ENCODE assay signal across 23 cellular contexts in the genomic region with DNA sequence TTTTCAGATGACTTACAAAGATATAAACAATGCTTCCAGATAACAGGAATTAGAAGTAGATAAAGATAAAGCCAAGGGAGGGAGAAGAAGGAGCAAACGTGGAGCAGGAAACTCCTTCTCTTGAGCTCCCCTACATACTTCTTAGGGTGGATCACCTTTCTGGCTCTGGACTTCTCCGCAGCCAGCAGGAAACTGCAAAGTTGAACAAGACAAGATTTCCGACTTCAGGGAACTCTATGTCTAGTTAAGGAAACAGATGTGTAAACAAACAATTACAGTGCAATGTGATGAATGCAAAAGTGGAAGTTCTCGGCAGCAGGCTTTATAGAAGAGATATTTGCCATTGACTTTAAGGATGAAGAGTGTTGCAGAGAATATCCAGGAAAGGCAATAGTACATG.
A peak's percentile ranks its signal among the peaks of the same experiment; 100 is the strongest.
DNase-seq lines count a peak whose midpoint lies in the region; ATAC-seq, FAIRE-seq and TF ChIP-seq lines count a peak whose summit lies in the region.
"Had no signal": no experiment of that assay in that cellular context is flagged by ENCODE, and none has a peak within 500 bp of the region (broad histone marks: within the 10 kb centered on the region; RNA-seq: fewer than 3 reads in every experiment).

No MANE protein-coding gene starts in this region.

- H2AK5ac ChIP-seq in IMR-90 (ENCODE audit: low read depth, low read length): no peak overlapping the region

- TF ChIP-seq CTCF in IMR-90 (conservative IDR thresholded peaks at IDR 0.05; ENCODE audit: low read depth, low read length): no peak
- no peak for TF ChIP-seq CTCF in GM12878 (IDR thresholded peaks at IDR 0.05 in 2 of 3, conservative IDR thresholded peaks at IDR 0.05 in 1 of 3; ENCODE audit: control insufficient read depth in 2 of 3, extremely low read depth in 1 of 3, insufficient read depth in 1 of 3, low read depth in 3 of 3, low read length in 3 of 3)

- no peak overlapping the region; the same call in 1 of the 2 replicates for H3K14ac ChIP-seq in IMR-90 (replicated peaks; ENCODE audit: low read depth, low read length)

- in situ Hi-C loops in IMR-90 (cut with MboI; ENCODE audit: low sequenced_read_pairs): no loop called here
- in situ Hi-C loops in GM12878 (cut with MboI): no loop called here

- H3K4me2 ChIP-seq in IMR-90 (ENCODE audit: low read depth, low read length): peak overlapping the region; percentile 5
- H3K4me2 ChIP-seq in GM12878 (ENCODE audit: control insufficient read depth, insufficient read depth): no peak overlapping the region

- H2BK20ac ChIP-seq in IMR-90 (ENCODE audit: low read depth, low read length): no peak overlapping the region

- H2BK120ac ChIP-seq in IMR-90 (ENCODE audit: low read depth, low read length): no peak overlapping the region

- no peak overlapping the region for H3K9ac ChIP-seq in IMR-90 (ENCODE audit: low read depth, low read length)
- H3K9ac ChIP-seq in GM12878 (ENCODE audit: control insufficient read depth, insufficient read depth, low read length): no peak overlapping the region

- CTCF ChIA-PET in IMR-90 (lab: Yijun Ruan, JAX) (no interaction called here), GM12878 (lab: Yijun Ruan, JAX) (no interaction called here)

- TF ChIP-seq RAD21 in IMR-90 (IDR thresholded peaks at IDR 0.05; ENCODE audit: low read length) (no peak), GM12878 (IDR thresholded peaks at IDR 0.05; ENCODE audit: insufficient read depth, low read depth, low read length) (no peak)

- H3K27me3 ChIP-seq in IMR-90 (ENCODE audit: control insufficient read depth, insufficient read depth, low read length) (no peaks in the 10 kb centered on the region), GM12878 (replicated peaks in 1 of 2; ENCODE audit: control insufficient read depth in 2 of 2, insufficient read depth in 2 of 2, low read length in 1 of 2) (no peaks in the 10 kb centered on the region)
- H3K27me3 ChIP-seq: SJSA1 had no signal

- no peak for TF ChIP-seq EP300 in GM12878 (IDR thresholded peaks at IDR 0.05; ENCODE audit: borderline replicate concordance in 1 of 2, control insufficient read depth in 1 of 2, low read depth in 2 of 2, low read length in 2 of 2)

- H4K20me1 ChIP-seq in IMR-90 (ENCODE audit: insufficient read depth, low read length) (no peaks in the 10 kb centered on the region), GM12878 (ENCODE audit: control insufficient read depth, insufficient read depth) (no peaks in the 10 kb centered on the region)

- H2AK9ac ChIP-seq in IMR-90 (replicated peaks; ENCODE audit: low read depth, low read length, poor library complexity): no peak overlapping the region

- H3K56ac ChIP-seq in IMR-90 (ENCODE audit: extremely low read depth, insufficient read depth, low read length): no peak overlapping the region

- WGBS in IMR-90 (ENCODE audit: extremely low coverage in 2 of 2, insufficient read length in 1 of 2), 2 experiments: 28% methylated on average over 2 of the region's 4 CpGs; no CpG with 5 or more reads in 1 of the 2 experiments
- WGBS in GM12878 (ENCODE audit: insufficient coverage, insufficient replicate concordance, low lambda C conversion rate, missing lambda C conversion rate): 29% methylated on average over 4 of the region's 4 CpGs

- H3K36me3 ChIP-seq in IMR-90 (ENCODE audit: control insufficient read depth, insufficient read depth, low read length): no peaks in the 10 kb centered on the region
- H3K36me3 ChIP-seq in GM12878 (ENCODE audit: control insufficient read depth in 2 of 2, insufficient read depth in 2 of 2, low read length in 1 of 2): no peaks in the 10 kb centered on the region
- H3K36me3 ChIP-seq: cardiac muscle cell, SJSA1 had no signal

- no peak overlapping the region for H4K8ac ChIP-seq in IMR-90 (ENCODE audit: low read depth in 2 of 2, low read length in 2 of 2)

- intact Hi-C loops in IMR-90 (cut with micrococcal nuclease): no loop called here
- intact Hi-C loops in GM12878 (cut with micrococcal nuclease; ENCODE audit: unreplicated experiment): no loop called here
- intact Hi-C loops in sciatic nerve (cut with DNase I): no loop called here

- TF ChIP-seq POLR2A in IMR-90 (IDR thresholded peaks at IDR 0.05; ENCODE audit: low read depth, low read length) (no peak), GM12878 (IDR thresholded peaks at IDR 0.05; ENCODE audit: low read depth, low read length) (no peak)

- H3K9me3 ChIP-seq in IMR-90 (ENCODE audit: control insufficient read depth, insufficient read depth, low read length): no peaks in the 10 kb centered on the region
- H3K9me3 ChIP-seq in GM12878 (replicated peaks; ENCODE audit: control insufficient read depth, insufficient read depth, low read length): no peaks in the 10 kb centered on the region
- H3K9me3 ChIP-seq: SJSA1 had no signal

- RAD21 ChIA-PET in GM12878 (lab: Charles Lee; ENCODE audit: unreplicated experiment): no interaction called here

- peak; percentile 56 for ATAC-seq in IMR-90 (ENCODE audit: low read depth)
- no peak for ATAC-seq in GM12878
- ATAC-seq in sciatic nerve: peak; percentile 57
- no peak for ATAC-seq in GM21526 (IDR thresholded peaks at IDR 0.05; ENCODE audit: low FRiP score, unreplicated experiment)
- ATAC-seq: CD8-positive, alpha-beta T cell; natural killer cell treated with Interleukin-12 subunit alpha and Interleukin-12 subunit beta and Interleukin-15 and Interleukin-18, amount 100 ng/mL, for 72 hours; stimulated activated naive CD8-positive, alpha-beta T cell treated with anti-CD3 and anti-CD28 coated beads, Interleukin-15, amount 100 ng/mL, for 72 hours had no signal

- DNase-seq in IMR-90 (peak; percentile 50), GM12878 (ENCODE audit: low read depth, low spot score) (no peak), glomerular endothelial cell (ENCODE audit: extremely low read depth, low read depth, low spot score) (peak; percentile 57), sciatic nerve (ENCODE audit: low spot score) (no peak), mesenteric fat pad (ENCODE audit: low spot score) (no peak)
- no peak for DNase-seq in stimulated activated CD8-positive, alpha-beta memory T cell treated with anti-CD3 and anti-CD28 coated beads, Interleukin-4, amount 100 ng/mL, for 48 hours
- DNase-seq: activated CD4-positive, alpha-beta T cell treated with anti-CD3 and anti-CD28 coated beads, Interleukin-2, amount 50 U/mL, for 1 hour; activated CD8-positive, alpha-beta memory T cell treated with anti-CD3 and anti-CD28 coated beads, Interleukin-2, amount 50 U/mL, for 4 hours; CD8-positive, alpha-beta T cell; head of caudate nucleus; KG1; NCI-H1694 treated with DMSO at 0.1 percent for 48 hours; NCI-H2227 treated with DMSO at 0.1 percent for 48 hours; NCI-H82; small intestine; stimulated activated CD4-positive, alpha-beta T cell treated with anti-CD3 and anti-CD28 coated beads, Interleukin-2, amount 100 ng/mL, for 48 hours; stimulated activated naive CD8-positive, alpha-beta T cell treated with anti-CD3 and anti-CD28 coated beads, Interleukin-15, amount 100 ng/mL, for 72 hours had no signal

- no peaks in the 10 kb centered on the region for H3K79me2 ChIP-seq in GM12878 (ENCODE audit: control insufficient read depth, insufficient read depth, low read length)

- H3K18ac ChIP-seq in IMR-90 (ENCODE audit: low read depth, low read length): no peak overlapping the region

- H4K5ac ChIP-seq in IMR-90 (ENCODE audit: low read depth, low read length): no peak overlapping the region

- H3K23ac ChIP-seq in IMR-90 (ENCODE audit: low read depth, low read length): no peak overlapping the region

- BruUV-seq in IMR-90 (replicated peaks; lab: Mats Ljungman, UMichigan) (no TSS peak), GM12878 (replicated peaks; lab: Mats Ljungman, UMichigan) (no TSS peak)

- H3K4me1 ChIP-seq in IMR-90 (ENCODE audit: control insufficient read depth, insufficient read depth, low read length) (peaks cover 4% of the 10 kb centered on the region), GM12878 (ENCODE audit: control insufficient read depth, insufficient read depth, low read length) (no peaks in the 10 kb centered on the region)

- dilution Hi-C loops in IMR-90 (cut with HindIII; ENCODE audit: low sequenced_read_pairs, unreplicated experiment): no loop called here

- no peaks in the 10 kb centered on the region for H3K79me1 ChIP-seq in IMR-90 (ENCODE audit: low read depth in 1 of 2, low read length in 2 of 2)

- no peak overlapping the region for H4K91ac ChIP-seq in IMR-90 (ENCODE audit: insufficient read depth, low read depth, low read length)

- H3K27ac ChIP-seq in IMR-90 (ENCODE audit: insufficient read depth, low read length): no peak overlapping the region
- H3K27ac ChIP-seq in GM12878 (ENCODE audit: control insufficient read depth, insufficient read depth): no peak overlapping the region
- H3K27ac ChIP-seq: cardiac muscle cell, SJSA1 had no signal

- FAIRE-seq in GM12878 (lab: Jason Lieb, UNC): no peak
- FAIRE-seq: H54, small intestine had no signal

- no peak overlapping the region for H2BK5ac ChIP-seq in IMR-90 (ENCODE audit: low read depth, low read length, poor library complexity, severe bottlenecking)

- H3K4me3 ChIP-seq in IMR-90 (ENCODE audit: insufficient read depth, low read depth, low read length) (no peak overlapping the region), GM12878 (no peak overlapping the region)
- H3K4me3 ChIP-seq: cardiac muscle cell, lung, SJSA1 had no signal

- no peak overlapping the region for H3K4ac ChIP-seq in IMR-90 (ENCODE audit: low read depth, low read length)

- H3K9me1 ChIP-seq in IMR-90 (ENCODE audit: insufficient read depth, low read length): no peaks in the 10 kb centered on the region

- H2BK15ac ChIP-seq in IMR-90 (ENCODE audit: low read depth, low read length): no peak overlapping the region

- H2AFZ ChIP-seq in IMR-90 (replicated peaks; ENCODE audit: low read length, poor library complexity): peak overlapping the region; percentile 60
- H2AFZ ChIP-seq in GM12878 (ENCODE audit: control insufficient read depth, low read depth, low read length): peak overlapping the region; percentile 33

- SMC1A ChIA-PET in GM12878 (lab: Charles Lee; ENCODE audit: uncharacterized antibody, unreplicated experiment): no interaction called here

- POLR2A ChIA-PET in IMR-90 (lab: Charles Lee; ENCODE audit: unreplicated experiment) (no interaction called here), GM12878 (lab: Charles Lee) (no interaction called here)

TF ChIP-seq in IMR-90, 13 proteins besides CTCF, POLR2A, EP300 and RAD21 (continues in another document):
- no peak for TF ChIP-seq MAZ (IDR thresholded peaks at IDR 0.05; ENCODE audit: borderline replicate concordance, low read depth, low read length)

TF ChIP-seq in GM12878, 131 proteins besides CTCF, POLR2A, EP300 and RAD21 (continues in another document):
- no peak for TF ChIP-seq HSF1 (IDR thresholded peaks at IDR 0.05; ENCODE audit: low read depth, low read length)

Comparison
In these comparisons a context has a peak if more than half of its experiments do, and no peak if none do; other contexts are left out.
1. ATAC-seq: peak in IMR-90 (single experiment) and sciatic nerve (single experiment); none in GM12878 (single experiment) and GM21526 (single experiment).
2. DNase-seq: peak in IMR-90 (single experiment) and glomerular endothelial cell (single experiment); none in GM12878 (single experiment), sciatic nerve (single experiment), stimulated activated CD8-positive, alpha-beta memory T cell treated with anti-CD3 and anti-CD28 coated beads, Interleukin-4, amount 100 ng/mL, for 48 hours (single experiment) and mesenteric fat pad (single experiment).